Comparison of ENCODE assay signal across 21 cellular contexts in genomic region chr11:117509543-117509942, GRCh38.
"Had no signal": no experiment of that assay in that cellular context is flagged by ENCODE, and none has a peak within 500 bp of the region (broad histone marks: within the 10 kb centered on the region; RNA-seq: fewer than 3 reads in every experiment).

No MANE protein-coding gene starts in this region.

- ATAC-seq: foreskin keratinocyte; heart right ventricle; left lobe of liver; naive thymus-derived CD4-positive, alpha-beta T cell; stimulated activated naive B cell treated with anti-CD40 and anti-IgM and Interleukin-4, amounts not matched to agents 10 μg/mL and 1 μg/mL and 100 μg/mL, for 72 hours; stimulated activated naive CD8-positive, alpha-beta T cell treated with anti-CD3 and anti-CD28 coated beads, Interleukin-15, amount 100 ng/mL, for 72 hours; upper lobe of right lung had no signal

- H3K4me3 Mint-ChIP-seq: naive thymus-derived CD4-positive, alpha-beta T cell; stimulated activated naive B cell treated with anti-CD40 and anti-IgM and Interleukin-4, amounts not matched to agents 10 μg/mL and 1 μg/mL and 100 μg/mL, for 72 hours; stimulated activated naive CD8-positive, alpha-beta T cell treated with anti-CD3 and anti-CD28 coated beads, Interleukin-15, amount 100 ng/mL, for 72 hours had no signal

- H3K4me1 ChIP-seq: foreskin keratinocyte, sigmoid colon, upper lobe of right lung had no signal

- H3K9me3 Mint-ChIP-seq: naive thymus-derived CD4-positive, alpha-beta T cell; nephron progenitor cell; stimulated activated naive B cell treated with anti-CD40 and anti-IgM and Interleukin-4, amounts not matched to agents 10 μg/mL and 1 μg/mL and 100 μg/mL, for 72 hours; stimulated activated naive CD8-positive, alpha-beta T cell treated with anti-CD3 and anti-CD28 coated beads, Interleukin-15, amount 100 ng/mL, for 72 hours had no signal

- H3K27ac ChIP-seq: foreskin keratinocyte, heart right ventricle, sigmoid colon, skin epidermis, testis, tibial nerve, upper lobe of right lung, vagina had no signal

- H3K27ac Mint-ChIP-seq: naive thymus-derived CD4-positive, alpha-beta T cell; nephron progenitor cell; stimulated activated naive B cell treated with anti-CD40 and anti-IgM and Interleukin-4, amounts not matched to agents 10 μg/mL and 1 μg/mL and 100 μg/mL, for 72 hours; stimulated activated naive CD8-positive, alpha-beta T cell treated with anti-CD3 and anti-CD28 coated beads, Interleukin-15, amount 100 ng/mL, for 72 hours had no signal

- H3K9me3 ChIP-seq: heart right ventricle, sigmoid colon, testis, tibial nerve, upper lobe of right lung, vagina had no signal

- FAIRE-seq: endothelial cell of umbilical vein had no signal

- H3K27me3 ChIP-seq: sigmoid colon, testis, tibial nerve, upper lobe of right lung, vagina had no signal

- DNase-seq: dermis blood vessel endothelial cell; erythroblast; foreskin keratinocyte; heart right ventricle; islet precursor cell; mammary epithelial cell; naive thymus-derived CD4-positive, alpha-beta T cell; nephron progenitor cell; posterior cingulate gyrus; sigmoid colon; stimulated activated CD4-positive, alpha-beta T cell treated with anti-CD3 and anti-CD28 coated beads, Interleukin-2, amount 100 ng/mL, for 24 hours; stimulated activated CD4-positive, alpha-beta T cell treated with anti-CD3 and anti-CD28 coated beads, Interleukin-4, amount 100 ng/mL, for 4 hours; stimulated activated naive B cell treated with anti-CD40 and anti-IgM and Interleukin-4, amounts not matched to agents 10 μg/mL and 1 μg/mL and 100 μg/mL, for 72 hours; stimulated activated naive CD8-positive, alpha-beta T cell treated with anti-CD3 and anti-CD28 coated beads, Interleukin-15, amount 100 ng/mL, for 72 hours; testis; upper lobe of right lung had no signal

- H3K4me3 ChIP-seq: heart right ventricle, sigmoid colon, skin epidermis, testis, tibial nerve, upper lobe of right lung, vagina had no signal

- H3K4me1 Mint-ChIP-seq: naive thymus-derived CD4-positive, alpha-beta T cell; stimulated activated naive CD8-positive, alpha-beta T cell treated with anti-CD3 and anti-CD28 coated beads, Interleukin-15, amount 100 ng/mL, for 72 hours had no signal

- H3K36me3 Mint-ChIP-seq: naive thymus-derived CD4-positive, alpha-beta T cell; stimulated activated naive B cell treated with anti-CD40 and anti-IgM and Interleukin-4, amounts not matched to agents 10 μg/mL and 1 μg/mL and 100 μg/mL, for 72 hours had no signal

- H3K36me3 ChIP-seq: heart right ventricle, sigmoid colon, tibial nerve, upper lobe of right lung, vagina had no signal
